25 cellular contexts compared by ENCODE assay signal in the genomic region with DNA sequence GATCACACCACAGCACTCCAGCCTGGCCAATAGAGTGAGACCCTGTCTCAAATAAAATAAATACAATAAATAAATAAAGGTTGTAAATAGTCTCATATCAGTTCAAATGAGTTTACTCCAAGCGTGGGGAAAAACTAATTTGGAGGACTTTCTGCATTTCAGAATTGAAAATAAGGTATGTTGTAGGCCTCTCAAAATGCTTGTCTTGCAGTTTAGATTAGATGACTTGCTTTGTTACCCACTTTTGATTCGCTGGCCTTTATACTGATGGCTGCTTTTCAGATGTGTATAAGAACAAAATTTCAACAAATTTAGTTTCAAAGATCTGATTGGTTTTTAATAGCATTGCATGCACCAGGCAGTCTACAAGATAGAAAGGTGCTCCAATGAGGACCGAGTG. TPM values are rescaled to one million over a fixed set of nuclear protein-coding genes. Genes with fewer than 3 reads are reported as not detected.
DNase-seq lines count a peak whose midpoint lies in the region; ATAC-seq, FAIRE-seq and TF ChIP-seq lines count a peak whose summit lies in the region.
"Had no signal": no experiment of that assay in that cellular context is flagged by ENCODE, and none has a peak within 500 bp of the region (broad histone marks: within the 10 kb centered on the region; RNA-seq: fewer than 3 reads in every experiment).

No MANE protein-coding gene starts in this region.

- peak overlapping the region; percentile 99 for H3K4me3 Mint-ChIP-seq in activated T-cell treated with anti-CD3 and anti-CD28 coated beads, Interleukin-2, amount 50 U/mL, for 24 hours
- H3K4me3 Mint-ChIP-seq in brain = peak overlapping the region; percentile 1 to 92 (median 11)

- H3K9ac ChIP-seq in HCT116 (ENCODE audit: low read length) = no peak overlapping the region

- intact Hi-C loops in HCT116 (cut with micrococcal nuclease) (no loop called here), left ventricle myocardium superior (cut with micrococcal nuclease) (no loop called here)

- no peak for TF ChIP-seq EP300 in A549 (IDR thresholded peaks at IDR 0.05)

- no peak overlapping the region for H3K27ac Mint-ChIP-seq in activated T-cell treated with anti-CD3 and anti-CD28 coated beads, Interleukin-2, amount 50 U/mL, for 24 hours
- H3K27ac Mint-ChIP-seq in brain = no peak overlapping the region
- H3K27ac Mint-ChIP-seq: B cell, CD14-positive monocyte had no signal

- RAD21 ChIA-PET in HCT116 (lab: Charles Lee; ENCODE audit: low non-redundant PET in 1 of 2, low total read pairs in 2 of 2, uncharacterized antibody in 2 of 2, unreplicated experiment in 2 of 2) = no interaction called here

- no peaks in the 10 kb centered on the region for H3K36me3 ChIP-seq in HCT116 (ENCODE audit: control insufficient read depth in 1 of 2, insufficient read depth in 2 of 2, low read length in 2 of 2)
- H3K36me3 ChIP-seq: Peyer's patch had no signal

- 95% methylated on average over 3 of the region's 3 CpGs for WGBS in A549 (ENCODE audit: missing lambda C conversion rate)

- H3K27ac ChIP-seq in A549 = no peak overlapping the region
- H3K27ac ChIP-seq in HCT116 (ENCODE audit: low read depth, low read length) = no peak overlapping the region
- H3K27ac ChIP-seq: Peyer's patch had no signal

- peaks cover 36% of the 10 kb centered on the region for H3K4me1 Mint-ChIP-seq in activated T-cell treated with anti-CD3 and anti-CD28 coated beads, Interleukin-2, amount 50 U/mL, for 24 hours (ENCODE audit: low read depth)
- H3K4me1 Mint-ChIP-seq in brain = peaks cover 34% of the 10 kb centered on the region

- ATAC-seq in A549 (no peak), HCT116 (no peak), HG02642 (IDR thresholded peaks at IDR 0.05; ENCODE audit: poor library complexity, unreplicated experiment) (no peak), left ventricle myocardium superior (no peak)
- ATAC-seq: SK-N-SH treated with all-trans-retinoic acid at 6 μM for 48 hours had no signal

- H3K27me3 ChIP-seq in HCT116 (ENCODE audit: insufficient read depth, low read length) = no peaks in the 10 kb centered on the region
- H3K27me3 ChIP-seq: Peyer's patch had no signal

- H3K4me2 ChIP-seq in A549 (peak overlapping the region; percentile 88; the same call in 1 of the 3 replicates), HCT116 (ENCODE audit: low read length) (peak overlapping the region; percentile 89; the same call in 1 of the 2 replicates)

- no peaks in the 10 kb centered on the region for H3K27me3 Mint-ChIP-seq in activated T-cell treated with anti-CD3 and anti-CD28 coated beads, Interleukin-2, amount 50 U/mL, for 24 hours
- H3K27me3 Mint-ChIP-seq in brain = peaks cover 12% of the 10 kb centered on the region
- H3K27me3 Mint-ChIP-seq: B cell had no signal

- DNase-seq in activated T-cell treated with anti-CD3 and anti-CD28 coated beads, Interleukin-2, amount 50 U/mL, for 24 hours = no peak
- DNase-seq in activated T-cell treated with anti-CD3 and anti-CD28 coated beads for 4 hours (no peak), A549 (ENCODE audit: low read depth in 1 of 2, low spot score in 1 of 2) (no peak), HCT116 (ENCODE audit: low read depth, low spot score) (no peak), COLO668 (lab: John Stamatoyannopoulos, UW; ENCODE audit: unreplicated experiment) (no peak), left ventricle myocardium superior (no peak)
- DNase-seq: Caco-2, DMS 273 treated with DMSO at 0.1 percent for 48 hours, GOT3, HCEC 1CT, Kasumi-1, NCI-H1694, NCI-H2081, NCI-H2171, NCI-H345, NCI-H524, NCI-H774, Peyer's patch had no signal

- H3K9me2 ChIP-seq in HCT116 (ENCODE audit: insufficient read depth) = no peaks in the 10 kb centered on the region

- POLR2A ChIA-PET in A549 (lab: Yijun Ruan, JAX) = no interaction called here
- POLR2A ChIA-PET in HCT116 (lab: Charles Lee) = no interaction called here

- TF ChIP-seq RAD21 in A549 (conservative IDR thresholded peaks at IDR 0.05 in 1 of 2, IDR thresholded peaks at IDR 0.05 in 1 of 2) (no peak), HCT116 (IDR thresholded peaks at IDR 0.05; ENCODE audit: low read depth) (no peak)

- CTCF ChIA-PET in A549 (lab: Yijun Ruan, JAX) = no interaction called here
- CTCF ChIA-PET in HCT116 (lab: Charles Lee) = no interaction called here

- BruUV-seq in HCT116 (replicated peaks; lab: Mats Ljungman, UMichigan) = no TSS peak

- H3K4me1 ChIP-seq in A549 (peaks cover 13% of the 10 kb centered on the region; the same call in 2 of the 3 replicates), HCT116 (ENCODE audit: control insufficient read depth in 1 of 2, insufficient read depth in 2 of 2, low read length in 2 of 2) (peaks cover 5 to 18% of the 10 kb centered on the region in 2 experiments)

- no peak for FAIRE-seq in A549 (lab: Jason Lieb, UNC)
- FAIRE-seq: G401.6, GM18507 had no signal

- TF ChIP-seq CTCF in A549 (IDR thresholded peaks at IDR 0.05) = no peak
- TF ChIP-seq CTCF in HCT116 (IDR thresholded peaks at IDR 0.05 in 2 of 3, conservative IDR thresholded peaks at IDR 0.05 in 1 of 3; ENCODE audit: borderline replicate concordance in 1 of 3, insufficient read depth in 1 of 3, low read depth in 2 of 3, low read length in 2 of 3) = no peak
- TF ChIP-seq CTCF in brain (conservative IDR thresholded peaks at IDR 0.05) = no peak

- no peak overlapping the region for H2AFZ ChIP-seq in HCT116 (ENCODE audit: low read depth, low read length, poor library complexity, severe bottlenecking)

- no peaks in the 10 kb centered on the region for H3K79me2 ChIP-seq in HCT116 (ENCODE audit: insufficient read depth, low read length)

- H3K9me3 ChIP-seq in A549 (no peaks in the 10 kb centered on the region), HCT116 (ENCODE audit: control insufficient read depth in 1 of 2, insufficient read depth in 1 of 2, low read depth in 1 of 2, low read length in 2 of 2) (no peaks in the 10 kb centered on the region)

- no peaks in the 10 kb centered on the region for H4K20me1 ChIP-seq in HCT116 (ENCODE audit: insufficient read depth)

- no peak overlapping the region for H3K4me3 ChIP-seq in A549
- no peak overlapping the region for H3K4me3 ChIP-seq in HCT116 (replicated peaks in 1 of 2; ENCODE audit: low read depth in 1 of 2, low read length in 2 of 2)

- TF ChIP-seq POLR2A in A549 (IDR thresholded peaks at IDR 0.05; ENCODE audit: low read length) (no peak), HCT116 (IDR thresholded peaks at IDR 0.05; ENCODE audit: borderline replicate concordance, extremely low read depth, insufficient read depth, insufficient read length) (no peak)

- H3K9me3 Mint-ChIP-seq in activated T-cell treated with anti-CD3 and anti-CD28 coated beads, Interleukin-2, amount 50 U/mL, for 24 hours = peaks cover 4% of the 10 kb centered on the region
- peaks cover 11 to 20% (median 12%) of the 10 kb centered on the region in 5 experiments for H3K9me3 Mint-ChIP-seq in brain

- H3K36me3 Mint-ChIP-seq in activated T-cell treated with anti-CD3 and anti-CD28 coated beads, Interleukin-2, amount 50 U/mL, for 24 hours (ENCODE audit: low read depth) = peaks cover 29% of the 10 kb centered on the region
- H3K36me3 Mint-ChIP-seq in brain = peaks cover 18% of the 10 kb centered on the region

TF ChIP-seq in A549, 52 proteins besides CTCF, POLR2A, EP300 and RAD21:
- no peak for TF ChIP-seq KDM5A (IDR thresholded peaks at IDR 0.05)
- TF ChIP-seq MAFK (IDR thresholded peaks at IDR 0.05; ENCODE audit: partially characterized antibody) = peak; percentile 51
TF ChIP-seq in A549: peak in this region for 1.

TF ChIP-seq in HCT116, 20 proteins besides CTCF, POLR2A, EP300 and RAD21 (continues in another document):
- no peak for TF ChIP-seq EGR1 (IDR thresholded peaks at IDR 0.05; ENCODE audit: low read depth)
- TF ChIP-seq SP1 (IDR thresholded peaks at IDR 0.05; ENCODE audit: low read depth) = no peak
- no peak for TF ChIP-seq CEBPB (IDR thresholded peaks at IDR 0.05; ENCODE audit: low read depth)
- TF ChIP-seq, protein P1, sequence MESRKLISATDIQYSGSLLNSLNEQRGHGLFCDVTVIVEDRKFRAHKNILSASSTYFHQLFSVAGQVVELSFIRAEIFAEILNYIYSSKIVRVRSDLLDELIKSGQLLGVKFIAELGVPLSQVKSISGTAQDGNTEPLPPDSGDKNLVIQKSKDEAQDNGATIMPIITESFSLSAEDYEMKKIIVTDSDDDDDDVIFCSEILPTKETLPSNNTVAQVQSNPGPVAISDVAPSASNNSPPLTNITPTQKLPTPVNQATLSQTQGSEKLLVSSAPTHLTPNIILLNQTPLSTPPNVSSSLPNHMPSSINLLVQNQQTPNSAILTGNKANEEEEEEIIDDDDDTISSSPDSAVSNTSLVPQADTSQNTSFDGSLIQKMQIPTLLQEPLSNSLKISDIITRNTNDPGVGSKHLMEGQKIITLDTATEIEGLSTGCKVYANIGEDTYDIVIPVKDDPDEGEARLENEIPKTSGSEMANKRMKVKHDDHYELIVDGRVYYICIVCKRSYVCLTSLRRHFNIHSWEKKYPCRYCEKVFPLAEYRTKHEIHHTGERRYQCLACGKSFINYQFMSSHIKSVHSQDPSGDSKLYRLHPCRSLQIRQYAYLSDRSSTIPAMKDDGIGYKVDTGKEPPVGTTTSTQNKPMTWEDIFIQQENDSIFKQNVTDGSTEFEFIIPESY (IDR thresholded peaks at IDR 0.05; ENCODE audit: extremely low read depth, insufficient replicate concordance, low read length) = no peak
- TF ChIP-seq, protein P2, sequence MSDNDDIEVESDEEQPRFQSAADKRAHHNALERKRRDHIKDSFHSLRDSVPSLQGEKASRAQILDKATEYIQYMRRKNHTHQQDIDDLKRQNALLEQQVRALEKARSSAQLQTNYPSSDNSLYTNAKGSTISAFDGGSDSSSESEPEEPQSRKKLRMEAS (IDR thresholded peaks at IDR 0.05) = no peak

RNA-seq across cellular contexts. Expression of a gene that starts 2.2 kb away (rescaled TPM):
- polyA plus RNA-seq in A549 (2011; rRNA removed) = 1.5 and 1.6 TPM in 2 replicates
- 0.44 and 0.58 TPM in 2 replicates for polyA plus RNA-seq in A549 (2012; cell fraction: cytosol; rRNA removed)
- polyA plus RNA-seq in A549 (2012; cell fraction: nucleus; rRNA removed) = 0.89 and 0.92 TPM in 2 replicates
- polyA plus RNA-seq in A549 (2017; fragmentation: RNase III; extraction: RNeasy Plus Mini Kit Qiagen cat#74134 plus additional on column Dnase treatment) = 1.2 to 1.6 TPM (median 1.5 TPM) in 3 replicates
- 0.92 and 0.95 TPM in 2 replicates for polyA minus RNA-seq in A549 (2011; rRNA and poly(A)+ RNA removed)
- total RNA-seq in HCT116 (2021; ENCODE audit: unreplicated experiment) = 0.66 TPM
- 0.40 and 0.50 TPM in 2 replicates for polyA plus RNA-seq in HCT116 (2012)
- 5.4 TPM for polyA plus RNA-seq in brain (ENCODE audit: insufficient read depth, low read depth, low replicate concordance)
- 1.3 TPM for total RNA-seq in left ventricle myocardium superior

RNA-seq across cellular contexts. Expression of a gene that starts 23.4 kb away (rescaled TPM):
- polyA plus RNA-seq in A549 (2011; rRNA removed) (185 and 219 TPM in 2 replicates), A549 (2017; fragmentation: RNase III; extraction: RNeasy Plus Mini Kit Qiagen cat#74134 plus additional on column Dnase treatment) (139 to 167 TPM (median 153 TPM) in 3 replicates), brain (ENCODE audit: insufficient read depth, low read depth, low replicate concordance) (69.7 TPM)
- polyA plus RNA-seq in A549 (2012; cell fraction: cytosol; rRNA removed) = 136 and 170 TPM in 2 replicates
- 77.4 and 87.5 TPM in 2 replicates for polyA plus RNA-seq in A549 (2012; cell fraction: nucleus; rRNA removed)
- polyA minus RNA-seq in A549 (2011; rRNA and poly(A)+ RNA removed) = 24.1 and 26.4 TPM in 2 replicates
- total RNA-seq in HCT116 (2021; ENCODE audit: unreplicated experiment) (59.1 TPM), left ventricle myocardium superior (64.8 TPM)
- 18.0 and 26.8 TPM in 2 replicates for polyA plus RNA-seq in HCT116 (2012)
